18 cellular contexts compared by ENCODE assay signal in genomic region chr9:105957830-105958229, GRCh38.
A peak's percentile ranks its signal among the peaks of the same experiment; 100 is the strongest.
DNase-seq lines count a peak whose midpoint lies in the region; ATAC-seq and TF ChIP-seq lines count a peak whose summit lies in the region.
"Had no signal": no experiment of that assay in that cellular context is flagged by ENCODE, and none has a peak within 500 bp of the region (broad histone marks: within the 10 kb centered on the region; RNA-seq: fewer than 3 reads in every experiment).

No MANE protein-coding gene starts in this region.

- peak; percentile 61 for ATAC-seq in GM19043 (IDR thresholded peaks at IDR 0.05; ENCODE audit: low read depth, unreplicated experiment)
- ATAC-seq in HG03469 (IDR thresholded peaks at IDR 0.05; ENCODE audit: unreplicated experiment): peak; percentile 67
- no peak for ATAC-seq in mucosa of descending colon
- ATAC-seq: gastroesophageal sphincter had no signal

- H3K4me3 ChIP-seq in SK-N-SH (ENCODE audit: low read depth in 2 of 2, low read length in 1 of 2) (no peak overlapping the region), mucosa of descending colon (no peak overlapping the region)
- H3K4me3 ChIP-seq: gastroesophageal sphincter, tibial nerve had no signal

- H3K9me2 ChIP-seq in SK-N-SH: no peaks in the 10 kb centered on the region; the same call in 1 of the 2 replicates

- H3K36me3 ChIP-seq in SK-N-SH (replicated peaks in 1 of 2; ENCODE audit: control insufficient read depth in 1 of 2, insufficient read depth in 2 of 2, low read length in 1 of 2): no peaks in the 10 kb centered on the region
- no peaks in the 10 kb centered on the region for H3K36me3 ChIP-seq in mucosa of descending colon (ENCODE audit: low read depth)
- H3K36me3 ChIP-seq: gastroesophageal sphincter, tibial nerve had no signal

- H3K27me3 ChIP-seq in SK-N-SH (ENCODE audit: insufficient read depth): no peaks in the 10 kb centered on the region
- H3K27me3 ChIP-seq: gastroesophageal sphincter, tibial nerve had no signal

- no peak overlapping the region for H2AFZ ChIP-seq in SK-N-SH (ENCODE audit: low read depth)

- H4K20me1 ChIP-seq in SK-N-SH (ENCODE audit: insufficient read depth): no peaks in the 10 kb centered on the region

- WGBS in SK-N-SH (ENCODE audit: low lambda C conversion rate): 7% methylated on average over 1 of the region's 1 CpG

- H3K9me3 ChIP-seq in SK-N-SH (no peaks in the 10 kb centered on the region), mucosa of descending colon (no peaks in the 10 kb centered on the region)
- H3K9me3 ChIP-seq: gastroesophageal sphincter, tibial nerve had no signal

- CTCF ChIA-PET in HEK293T (lab: Yijun Ruan, JAX): no interaction called here
- CTCF ChIA-PET in SK-N-SH (lab: Yijun Ruan, JAX): interaction anchor here (1.3 kb wide), 1 partner anchor 21 kb away, joined by 4 read pairs; no protein-coding TSS in a partner anchor

- TF ChIP-seq EP300 in SK-N-SH (IDR thresholded peaks at IDR 0.05; ENCODE audit: borderline replicate concordance in 1 of 2, low read depth in 1 of 2, low read length in 1 of 2): no peak

- H3K4me1 ChIP-seq in SK-N-SH (ENCODE audit: control insufficient read depth in 1 of 2, insufficient read depth in 2 of 2, low read depth in 1 of 2, low read length in 1 of 2) (no peaks in the 10 kb centered on the region), mucosa of descending colon (ENCODE audit: low read depth) (no peaks in the 10 kb centered on the region)
- H3K4me1 ChIP-seq: gastroesophageal sphincter, tibial nerve had no signal

- no peaks in the 10 kb centered on the region for H3K79me2 ChIP-seq in SK-N-SH (ENCODE audit: insufficient read depth)

- DNase-seq in left kidney (ENCODE audit: low read depth, low spot score) (peak; percentile 51), NCI-H146 (lab: John Stamatoyannopoulos, UW) (no peak), HEK293T (ENCODE audit: extremely low spot score) (no peak), SK-N-SH (no peak), mucosa of descending colon (no peak)
- DNase-seq: activated CD4-positive, alpha-beta T cell treated with anti-CD3 and anti-CD28 coated beads, Interleukin-2, amount 50 U/mL, for 48 hours; HCEC 1CT; islet precursor cell; NCI-H2029 treated with DMSO at 0.1 percent for 48 hours; NCI-H774; Right ventricle myocardium superior; stimulated activated CD4-positive, alpha-beta T cell treated with anti-CD3 and anti-CD28 coated beads, Interleukin-4, amount 100 ng/mL, for 24 hours had no signal

- no peaks in the 10 kb centered on the region for H3F3A ChIP-seq in SK-N-SH (replicated peaks; ENCODE audit: insufficient read depth)

- TF ChIP-seq CTCF in VCaP (conservative IDR thresholded peaks at IDR 0.05) (no peak), SK-N-SH (IDR thresholded peaks at IDR 0.05) (no peak), mucosa of descending colon (IDR thresholded peaks at IDR 0.05) (no peak)

- no peak overlapping the region for H3K9ac ChIP-seq in SK-N-SH

- intact Hi-C loops in mucosa of descending colon (cut with DNase I, micrococcal nuclease): no loop called here

- no peak overlapping the region for H3K4me2 ChIP-seq in SK-N-SH

- POLR2A ChIA-PET in HEK293T (lab: Yijun Ruan, JAX) (no interaction called here), SK-N-SH (lab: Yijun Ruan, JAX) (no interaction called here)

- TF ChIP-seq RAD21 in SK-N-SH (IDR thresholded peaks at IDR 0.05; ENCODE audit: low read length): no peak

- H3K27ac ChIP-seq in VCaP (peak overlapping the region; percentile 82; the same call in 1 of the 2 replicates), SK-N-SH (ENCODE audit: low read depth in 2 of 2, low read length in 1 of 2) (no peak overlapping the region)
- H3K27ac ChIP-seq: gastroesophageal sphincter, HL-60, tibial nerve had no signal

TF ChIP-seq in HEK293T, 16 proteins besides CTCF, POLR2A, EP300 and RAD21:
- TF ChIP-seq HDGF (IDR thresholded peaks at IDR 0.05; ENCODE audit: borderline replicate concordance): no peak

TF ChIP-seq in SK-N-SH, 30 proteins besides CTCF, POLR2A, EP300 and RAD21:
- TF ChIP-seq GATA2 (CRISPR knock-in tag; IDR thresholded peaks at IDR 0.05) (no peak), POLR2AphosphoS5 (IDR thresholded peaks at IDR 0.05; ENCODE audit: low read depth, low read length) (no peak), NRF1 (IDR thresholded peaks at IDR 0.05; ENCODE audit: low read depth, low read length) (no peak), TCF12 (IDR thresholded peaks at IDR 0.05) (no peak), USF2 (IDR thresholded peaks at IDR 0.05; ENCODE audit: borderline replicate concordance, low read depth, low read length) (no peak)
